In genomic region chr2:220847587-220847986, GRCh38 we compare ENCODE assay signal across 12 cellular contexts.
DNase-seq lines count a peak whose midpoint lies in the region; ATAC-seq and TF ChIP-seq lines count a peak whose summit lies in the region.
"Had no signal": no experiment of that assay in that cellular context is flagged by ENCODE, and none has a peak within 500 bp of the region (broad histone marks: within the 10 kb centered on the region; RNA-seq: fewer than 3 reads in every experiment).

No MANE protein-coding gene starts in this region.

- H3K4me1 ChIP-seq in IMR-90 (ENCODE audit: control insufficient read depth, insufficient read depth, low read length), result 0 out of 2 replicates have a peak, but pooled peaks cover 2% of the 10 kb centered on the region
- H3K4me1 ChIP-seq in left lung, result no peaks in the 10 kb centered on the region
- H3K4me1 ChIP-seq in CD8-positive, alpha-beta T cell (ENCODE audit: insufficient read depth, low read length), result no peaks in the 10 kb centered on the region
- no peaks in the 10 kb centered on the region for H3K4me1 ChIP-seq in colonic mucosa

- no peaks in the 10 kb centered on the region for H3K36me3 ChIP-seq in BJ (ENCODE audit: control insufficient read depth, insufficient read depth, low read length)
- no peaks in the 10 kb centered on the region for H3K36me3 ChIP-seq in IMR-90 (ENCODE audit: control insufficient read depth, insufficient read depth, low read length)
- H3K36me3 ChIP-seq in left lung, result no peaks in the 10 kb centered on the region
- no peaks in the 10 kb centered on the region for H3K36me3 ChIP-seq in CD8-positive, alpha-beta T cell (ENCODE audit: insufficient read depth, low read length)
- H3K36me3 ChIP-seq in colonic mucosa, result no peaks in the 10 kb centered on the region

- no peaks in the 10 kb centered on the region for H3K9me1 ChIP-seq in IMR-90 (ENCODE audit: insufficient read depth, low read length)

- ATAC-seq in IMR-90 (ENCODE audit: low read depth) (peak; percentile 97), left lung (peak; percentile 36), HG03378 (IDR thresholded peaks at IDR 0.05; ENCODE audit: unreplicated experiment) (no peak)
- no peak for ATAC-seq in CD8-positive, alpha-beta T cell

- POLR2A ChIA-PET in BJ (lab: Charles Lee), result interaction anchor here (0.5 kb wide), 1 partner anchor 725 kb away, joined by 3 read pairs; no protein-coding TSS in a partner anchor
- POLR2A ChIA-PET in IMR-90 (lab: Charles Lee; ENCODE audit: unreplicated experiment), result no interaction called here
- POLR2A ChIA-PET in CD8-positive, alpha-beta T cell (lab: Charles Lee), result no interaction called here

- no peak overlapping the region for H4K91ac ChIP-seq in IMR-90 (ENCODE audit: insufficient read depth, low read depth, low read length)

- BruUV-seq in IMR-90 (replicated peaks; lab: Mats Ljungman, UMichigan), result no TSS peak

- no peak overlapping the region for H3K4me3 ChIP-seq in BJ (ENCODE audit: low read depth, low read length)
- H3K4me3 ChIP-seq in IMR-90 (ENCODE audit: insufficient read depth, low read depth, low read length), result no peak overlapping the region
- H3K4me3 ChIP-seq in astrocyte of the spinal cord (ENCODE audit: low read depth, low read length), result no peak overlapping the region
- no peak overlapping the region for H3K4me3 ChIP-seq in left lung
- no peak overlapping the region for H3K4me3 ChIP-seq in CD8-positive, alpha-beta T cell (ENCODE audit: low read depth, low read length)
- no peak overlapping the region for H3K4me3 ChIP-seq in colonic mucosa

- no peaks in the 10 kb centered on the region for H4K20me1 ChIP-seq in IMR-90 (ENCODE audit: insufficient read depth, low read length)

- no peak overlapping the region for H2AK9ac ChIP-seq in IMR-90 (replicated peaks; ENCODE audit: low read depth, low read length, poor library complexity)

- intact Hi-C loops in IMR-90 (cut with micrococcal nuclease), result loop anchor here (5.0 to 10.0 kb wide), 2 partner anchors 577 to 725 kb away; partner anchors contain the start of gene EPHA4
- intact Hi-C loops in left lung (cut with DNase I), result no loop called here
- intact Hi-C loops in CD8-positive, alpha-beta T cell (cut with DNase I, micrococcal nuclease), result no loop called here
- intact Hi-C loops in colonic mucosa (cut with DNase I), result no loop called here

- H3K9me3 Mint-ChIP-seq in CD8-positive, alpha-beta T cell, result no peaks in the 10 kb centered on the region

- CTCF ChIA-PET in BJ (lab: Yijun Ruan, JAX) (interaction anchor here (0.8 to 1.0 kb wide), 2 partner anchors 9 to 159 kb away, joined by 3 read pairs; no protein-coding TSS in a partner anchor), IMR-90 (lab: Yijun Ruan, JAX) (interaction anchor here (0.8 to 1.5 kb wide), 3 partner anchors 23 to 726 kb away, joined by 3 read pairs; no protein-coding TSS in a partner anchor)
- CTCF ChIA-PET in CD8-positive, alpha-beta T cell (lab: Charles Lee), result no interaction called here

- no peak overlapping the region for H3K27ac ChIP-seq in IMR-90 (ENCODE audit: insufficient read depth, low read length)
- H3K27ac ChIP-seq in left lung, result no peak overlapping the region
- no peak overlapping the region for H3K27ac ChIP-seq in CD8-positive, alpha-beta T cell (ENCODE audit: low read depth, low read length)
- H3K27ac ChIP-seq in colonic mucosa, result no peak overlapping the region

- in situ Hi-C loops in IMR-90 (cut with MboI; ENCODE audit: low sequenced_read_pairs), result no loop called here
- in situ Hi-C loops in astrocyte of the spinal cord (cut with HindIII; ENCODE audit: low sequenced_read_pairs), result no loop called here

- WGBS in IMR-90 (ENCODE audit: extremely low coverage in 2 of 2, insufficient read length in 1 of 2), 2 experiments, result no CpG with 5 or more reads among the region's 4 CpGs

- no peaks in the 10 kb centered on the region for H3K4me1 Mint-ChIP-seq in CD8-positive, alpha-beta T cell (ENCODE audit: low read depth)

- no peak overlapping the region for H3K14ac ChIP-seq in IMR-90 (replicated peaks; ENCODE audit: low read depth, low read length)

- no peak overlapping the region for H3K4me3 Mint-ChIP-seq in CD8-positive, alpha-beta T cell

- no peak overlapping the region for H3K27ac Mint-ChIP-seq in CD8-positive, alpha-beta T cell

- H4K5ac ChIP-seq in IMR-90 (ENCODE audit: low read depth, low read length), result no peak overlapping the region

- H2AFZ ChIP-seq in IMR-90 (replicated peaks; ENCODE audit: low read length, poor library complexity), result peak overlapping the region; percentile 19

- peak overlapping the region; percentile 38 for H3K4me2 ChIP-seq in IMR-90 (ENCODE audit: low read depth, low read length)

- no peak overlapping the region for H4K8ac ChIP-seq in IMR-90 (ENCODE audit: low read depth in 2 of 2, low read length in 2 of 2)

- TF ChIP-seq CTCF in BJ (IDR thresholded peaks at IDR 0.05; ENCODE audit: insufficient read depth, low read depth, low read length) (no peak), IMR-90 (conservative IDR thresholded peaks at IDR 0.05; ENCODE audit: low read depth, low read length) (no peak), astrocyte of the spinal cord (IDR thresholded peaks at IDR 0.05; ENCODE audit: low read depth, low read length) (no peak), left lung (IDR thresholded peaks at IDR 0.05) (no peak), colonic mucosa (IDR thresholded peaks at IDR 0.05) (no peak)
- no peak for TF ChIP-seq CTCF in CD8-positive, alpha-beta T cell (IDR thresholded peaks at IDR 0.05)

- TF ChIP-seq POLR2A in IMR-90 (IDR thresholded peaks at IDR 0.05; ENCODE audit: low read depth, low read length), result no peak

- H3K27me3 ChIP-seq in BJ (ENCODE audit: control insufficient read depth, insufficient read depth, low read length) (no peaks in the 10 kb centered on the region), IMR-90 (ENCODE audit: control insufficient read depth, insufficient read depth, low read length) (no peaks in the 10 kb centered on the region), left lung (no peaks in the 10 kb centered on the region), colonic mucosa (no peaks in the 10 kb centered on the region)
- no peaks in the 10 kb centered on the region for H3K27me3 ChIP-seq in CD8-positive, alpha-beta T cell (ENCODE audit: insufficient read depth, low read length)

- H3K9ac ChIP-seq in IMR-90 (ENCODE audit: low read depth, low read length) (no peak overlapping the region), colonic mucosa (ENCODE audit: low read depth in 2 of 2, low read length in 2 of 2) (no peak overlapping the region)

- H3K79me1 ChIP-seq in IMR-90 (ENCODE audit: low read depth in 1 of 2, low read length in 2 of 2), result no peaks in the 10 kb centered on the region

- no peak for TF ChIP-seq RAD21 in IMR-90 (IDR thresholded peaks at IDR 0.05; ENCODE audit: low read length)

- no peak overlapping the region for H2BK15ac ChIP-seq in IMR-90 (ENCODE audit: low read depth, low read length)

- no peak overlapping the region for H3K18ac ChIP-seq in IMR-90 (ENCODE audit: low read depth, low read length)

- H2BK120ac ChIP-seq in IMR-90 (ENCODE audit: low read depth, low read length), result no peak overlapping the region

- dilution Hi-C loops in IMR-90 (cut with HindIII; ENCODE audit: low sequenced_read_pairs, unreplicated experiment), result no loop called here

- H3K36me3 Mint-ChIP-seq in CD8-positive, alpha-beta T cell, result no peaks in the 10 kb centered on the region

- H3K23ac ChIP-seq in IMR-90 (ENCODE audit: low read depth, low read length), result no peak overlapping the region

- no peak overlapping the region for H3K4ac ChIP-seq in IMR-90 (ENCODE audit: low read depth, low read length)

- H2BK5ac ChIP-seq in IMR-90 (ENCODE audit: low read depth, low read length, poor library complexity, severe bottlenecking), result no peak overlapping the region

- H3K56ac ChIP-seq in IMR-90 (ENCODE audit: extremely low read depth, insufficient read depth, low read length), result no peak overlapping the region

- H2AK5ac ChIP-seq in IMR-90 (ENCODE audit: low read depth, low read length), result no peak overlapping the region

- H2BK20ac ChIP-seq in IMR-90 (ENCODE audit: low read depth, low read length), result no peak overlapping the region

- DNase-seq in BJ (ENCODE audit: low read depth) (peak; percentile 90), IMR-90 (peak; percentile 93), astrocyte of the spinal cord (ENCODE audit: low read depth, low spot score) (peak; percentile 86), left lung (no peak), colonic mucosa (no peak)
- DNase-seq in stimulated activated CD4-positive, alpha-beta T cell treated with anti-CD3 and anti-CD28 coated beads, Interleukin-4, amount 100 ng/mL, for 1 hour, result no peak
- DNase-seq in CD8-positive, alpha-beta T cell, result no peak
- DNase-seq: activated CD4-positive, CD25-positive, alpha-beta regulatory T cell; NK-92 treated with Interleukin-12 subunit alpha and Interleukin-12 subunit beta, amount 100 ng/mL, for 24 hours; stimulated activated CD4-positive, alpha-beta T cell treated with anti-CD3 and anti-CD28 coated beads, Interleukin-4, amount 100 ng/mL, for 4 hours; trophoblast cell had no signal

- no peaks in the 10 kb centered on the region for H3K9me3 ChIP-seq in IMR-90 (ENCODE audit: control insufficient read depth, insufficient read depth, low read length)
- no peaks in the 10 kb centered on the region for H3K9me3 ChIP-seq in left lung
- H3K9me3 ChIP-seq in CD8-positive, alpha-beta T cell (ENCODE audit: low read length), result no peaks in the 10 kb centered on the region
- no peaks in the 10 kb centered on the region for H3K9me3 ChIP-seq in colonic mucosa

- H3K27me3 Mint-ChIP-seq in CD8-positive, alpha-beta T cell (ENCODE audit: low read depth), result no peaks in the 10 kb centered on the region

TF ChIP-seq in IMR-90, 13 proteins besides CTCF, POLR2A, EP300 and RAD21:
- TF ChIP-seq SMC3 (IDR thresholded peaks at IDR 0.05; ENCODE audit: low read depth, low read length), result no peak
- peak; percentile 36 for TF ChIP-seq RCOR1 (IDR thresholded peaks at IDR 0.05; ENCODE audit: insufficient replicate concordance, low read length)
- TF ChIP-seq FOS (IDR thresholded peaks at IDR 0.05; ENCODE audit: low read depth, low read length), result peak; percentile 55
- no peak for TF ChIP-seq MAFK (IDR thresholded peaks at IDR 0.05; ENCODE audit: low read depth, low read length)

Comparison
In these comparisons a context has a peak if more than half of its experiments do, and no peak if none do; other contexts are left out.
1. DNase-seq: peak in BJ (single experiment), IMR-90 (single experiment) and astrocyte of the spinal cord (single experiment); none in left lung (0 of 2), stimulated activated CD4-positive, alpha-beta T cell treated with anti-CD3 and anti-CD28 coated beads, Interleukin-4, amount 100 ng/mL, for 1 hour (single experiment), CD8-positive, alpha-beta T cell (0 of 7) and colonic mucosa (single experiment).
2. ATAC-seq: peak in IMR-90 (single experiment) and left lung (single experiment); none in HG03378 (single experiment) and CD8-positive, alpha-beta T cell (single experiment).